Comparison of ENCODE assay signal across 29 cellular contexts in genomic region chr11:127895776-127896175, GRCh38.
"Had no signal": no experiment of that assay in that cellular context is flagged by ENCODE, and none has a peak within 500 bp of the region (broad histone marks: within the 10 kb centered on the region; RNA-seq: fewer than 3 reads in every experiment).

No MANE protein-coding gene starts in this region.

- H3K27ac ChIP-seq: neutrophil, pancreas, psoas muscle, right lobe of liver, sigmoid colon, skin epidermis, spleen, stomach, thoracic aorta, thyroid gland, tibial nerve, upper lobe of left lung, vagina had no signal

- H3K4me1 ChIP-seq: pancreas, psoas muscle, right lobe of liver, sigmoid colon, spleen, stomach, thyroid gland, tibial nerve, upper lobe of left lung, vagina had no signal

- H3K4me2 ChIP-seq: smooth muscle cell had no signal

- DNase-seq: naive B cell; naive thymus-derived CD8-positive, alpha-beta T cell; nephron progenitor cell; nucleus accumbens; pancreas; posterior cingulate gyrus; psoas muscle; right cardiac atrium; right lobe of liver; sigmoid colon; spleen; stimulated activated CD4-positive, alpha-beta T cell treated with anti-CD3 and anti-CD28 coated beads, Interleukin-12 subunit alpha, Interleukin-12 subunit beta, amount 100 ng/mL, for 4 hours; stimulated activated CD4-positive, alpha-beta T cell treated with anti-CD3 and anti-CD28 coated beads, Interleukin-1b, Interleukin-23, amount 100 ng/mL, for 48 hours; stimulated activated CD4-positive, alpha-beta T cell treated with anti-CD3 and anti-CD28 coated beads, Interleukin-4, amount 100 ng/mL, for 1 hour; stimulated activated CD4-positive, alpha-beta T cell treated with anti-CD3 and anti-CD28 coated beads, Interleukin-4, amount 100 ng/mL, for 4 hours; stimulated activated CD8-positive, alpha-beta memory T cell treated with anti-CD3 and anti-CD28 coated beads, Interleukin-4, amount 100 ng/mL, for 48 hours; stimulated activated naive CD4-positive, alpha-beta T cell; stomach; thyroid gland; trophoblast cell; upper lobe of left lung had no signal

- H3K9me3 ChIP-seq: pancreas, psoas muscle, right lobe of liver, thoracic aorta, thyroid gland, vagina had no signal

- H3K4me3 ChIP-seq: pancreas, psoas muscle, right lobe of liver, sigmoid colon, skin epidermis, smooth muscle cell, spleen, stomach, thoracic aorta, thyroid gland, tibial nerve, upper lobe of left lung, vagina had no signal

- H3K36me3 ChIP-seq: neutrophil, pancreas, right lobe of liver, sigmoid colon, spleen, stomach, thoracic aorta, thyroid gland, tibial nerve, upper lobe of left lung, vagina had no signal

- ATAC-seq: naive thymus-derived CD8-positive, alpha-beta T cell; natural killer cell treated with Interleukin-12 subunit alpha and Interleukin-12 subunit beta and Interleukin-15 and Interleukin-18, amount 100 ng/mL, for 72 hours; pancreas; psoas muscle; right cardiac atrium; right lobe of liver; stimulated activated memory B cell treated with anti-CD40 and anti-IgM and Interleukin-4, amounts not matched to agents 10 μg/mL and 1 μg/mL and 100 μg/mL, for 72 hours had no signal

- H3K27me3 ChIP-seq: neutrophil, pancreas, right lobe of liver, sigmoid colon, spleen, stomach, thyroid gland, tibial nerve, upper lobe of left lung, vagina had no signal
